8 cellular contexts compared by ENCODE assay signal in the genomic region with DNA sequence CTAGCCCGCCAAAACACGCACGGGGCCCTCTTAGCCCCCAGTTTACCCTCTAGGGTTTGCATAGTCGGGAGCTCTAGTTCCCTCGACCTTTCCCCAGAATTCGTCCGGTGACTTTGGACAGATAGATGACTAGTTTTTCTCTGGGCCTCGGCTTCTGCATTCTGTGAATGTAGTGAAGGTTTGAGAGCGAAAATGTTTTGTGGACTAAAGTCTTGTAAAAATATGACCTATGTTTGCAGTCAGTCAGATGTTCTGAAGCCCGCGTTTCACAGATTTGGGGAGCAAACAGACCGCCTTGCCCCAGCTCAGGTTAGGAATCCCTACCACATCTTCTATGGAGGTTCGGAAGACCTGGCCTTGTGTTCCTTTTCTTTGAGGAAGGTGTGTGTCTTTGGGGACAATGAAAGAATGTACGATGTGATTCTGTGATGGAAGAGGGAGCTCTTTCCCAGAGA. TPM values are rescaled to one million over a fixed set of nuclear protein-coding genes. Genes with fewer than 3 reads are reported as not detected.
DNase-seq lines count a peak whose midpoint lies in the region; ATAC-seq and TF ChIP-seq lines count a peak whose summit lies in the region.

No MANE protein-coding gene starts in this region.

- H3K36me3 ChIP-seq in BJ (ENCODE audit: control insufficient read depth, insufficient read depth, low read length) = no peaks in the 10 kb centered on the region; the same call in 1 of the 2 replicates
- H3K36me3 ChIP-seq in KMS-11 (ENCODE audit: insufficient read depth) = 0 out of 2 replicates have a peak, but pooled peaks cover 2% of the 10 kb centered on the region
- no peaks in the 10 kb centered on the region for H3K36me3 ChIP-seq in colonic mucosa

- H3K9me3 ChIP-seq in colonic mucosa = no peaks in the 10 kb centered on the region

- POLR2A ChIA-PET in BJ (lab: Charles Lee) = interaction anchor here (0.6 kb wide), 1 partner anchor 101 kb away, joined by 4 read pairs; no protein-coding TSS in a partner anchor

- peaks cover 86% of the 10 kb centered on the region for H3K79me2 ChIP-seq in KMS-11 (ENCODE audit: insufficient read depth, low read depth)

- H3K27me3 ChIP-seq in BJ (ENCODE audit: control insufficient read depth, insufficient read depth, low read length) (no peaks in the 10 kb centered on the region), KMS-11 (ENCODE audit: insufficient read depth, low read depth) (no peaks in the 10 kb centered on the region), colonic mucosa (no peaks in the 10 kb centered on the region)

- no peak for ATAC-seq in naive B cell (ENCODE audit: low read depth in 2 of 2)
- no peak for ATAC-seq in HG02852 (IDR thresholded peaks at IDR 0.05; ENCODE audit: unreplicated experiment)
- ATAC-seq in HG02973 (IDR thresholded peaks at IDR 0.05; ENCODE audit: unreplicated experiment) = no peak
- no peak for ATAC-seq in GM19324 (IDR thresholded peaks at IDR 0.05; ENCODE audit: low FRiP score, unreplicated experiment)

- H3K36me3 Mint-ChIP-seq in naive B cell = peaks cover 0 to 4% of the 10 kb centered on the region in 2 donors

- H3K9me3 Mint-ChIP-seq in naive B cell = no peaks in the 10 kb centered on the region

- H2AFZ ChIP-seq in KMS-11 (ENCODE audit: low read depth) = peak overlapping the region; percentile 85

- H3K4me3 ChIP-seq in BJ (ENCODE audit: low read depth, low read length) (peak overlapping the region; percentile 92), KMS-11 (IDR thresholded peaks at IDR 0.05; ENCODE audit: insufficient read depth, low read depth, low read length) (peak overlapping the region; percentile 91), colonic mucosa (peak overlapping the region; percentile 60)

- H4K20me1 ChIP-seq in KMS-11 (ENCODE audit: insufficient read depth) = no peaks in the 10 kb centered on the region

- CTCF ChIA-PET in BJ (lab: Yijun Ruan, JAX) = interaction anchor here (1.1 to 1.5 kb wide), 3 partner anchors 10 to 81 kb away, joined by 3 to 6 read pairs (median 3); no protein-coding TSS in a partner anchor

- no peaks in the 10 kb centered on the region for H3K27me3 Mint-ChIP-seq in naive B cell

- H3K4me1 ChIP-seq in KMS-11 (ENCODE audit: low read depth, poor library complexity, severe bottlenecking) (peaks cover 21% of the 10 kb centered on the region), colonic mucosa (peaks cover 14% of the 10 kb centered on the region)

- H3K4me2 ChIP-seq in KMS-11 = peak overlapping the region; percentile 92

- H3K27ac ChIP-seq in KMS-11 (peak overlapping the region; percentile 78), colonic mucosa (peak overlapping the region; percentile 87)

- H3K27ac Mint-ChIP-seq in naive B cell = peak overlapping the region; percentile 98 to 100 (median 98)

- DNase-seq in BJ (ENCODE audit: low read depth) (no peak), colonic mucosa (peak; percentile 21), naive B cell (no peak), epidermal melanocyte (ENCODE audit: insufficient read length, low spot score) (no peak)

- H3K9ac ChIP-seq in KMS-11 (peak overlapping the region; percentile 96), colonic mucosa (ENCODE audit: low read depth in 2 of 2, low read length in 2 of 2) (peak overlapping the region; percentile 89 to 98)

- H3K4me3 Mint-ChIP-seq in naive B cell = peak overlapping the region; percentile 97 to 100 (median 98)

- TF ChIP-seq CTCF in BJ (IDR thresholded peaks at IDR 0.05; ENCODE audit: insufficient read depth, low read depth, low read length) = no peak
- no peak for TF ChIP-seq CTCF in KMS-11 (conservative IDR thresholded peaks at IDR 0.05; ENCODE audit: low read depth, low read length)
- TF ChIP-seq CTCF in colonic mucosa (IDR thresholded peaks at IDR 0.05) = no peak

- peaks cover 35 to 60% (median 59%) of the 10 kb centered on the region in 3 donors for H3K4me1 Mint-ChIP-seq in naive B cell

- intact Hi-C loops in colonic mucosa (cut with DNase I) = no loop called here

RNA-seq across cellular contexts. Expression of gene UQCRH, which starts 0.4 kb away (rescaled TPM):
- polyA plus RNA-seq in BJ (2011; rRNA removed) (188 and 449 TPM in 2 replicates), naive B cell (ENCODE audit: low read depth in 6 of 6) (100 to 1,000 TPM; 280 to 322 (median 304) TPM)
- polyA minus RNA-seq in BJ (2011; rRNA and poly(A)+ RNA removed) = 33.4 and 47.9 TPM in 2 replicates
- 100 to 1,000 TPM; 451 to 502 TPM for total RNA-seq in colonic mucosa

RNA-seq across cellular contexts. Expression of gene LRRC41, which starts 0.5 kb away (rescaled TPM):
- polyA plus RNA-seq in BJ (2011; rRNA removed) (70.5 and 101 TPM in 2 replicates), naive B cell (ENCODE audit: low read depth in 6 of 6) (10 to 100 TPM; 35.6 to 52.5 (median 46.0) TPM)
- polyA minus RNA-seq in BJ (2011; rRNA and poly(A)+ RNA removed) = 70.2 and 118 TPM in 2 replicates
- total RNA-seq in colonic mucosa = 10 to 100 TPM; 49.3 to 55.8 TPM

RNA-seq across cellular contexts. Expression of gene NSUN4, which starts 36.7 kb away (rescaled TPM):
- polyA plus RNA-seq in BJ (2011; rRNA removed) = 24.0 and 24.2 TPM in 2 replicates
- 27.8 and 37.3 TPM in 2 replicates for polyA minus RNA-seq in BJ (2011; rRNA and poly(A)+ RNA removed)
- 10 to 100 TPM; 18.3 to 19.0 TPM for total RNA-seq in colonic mucosa
- polyA plus RNA-seq in naive B cell (ENCODE audit: low read depth in 6 of 6) = 10 to 100 TPM; 20.4 to 32.2 (median 23.6) TPM

RNA-seq across cellular contexts. Expression of gene RAD54L, which starts 56.3 kb away (rescaled TPM):
- polyA plus RNA-seq in BJ (2011; rRNA removed) = 4.3 and 5.6 TPM in 2 replicates
- polyA minus RNA-seq in BJ (2011; rRNA and poly(A)+ RNA removed) = 5.2 and 7.3 TPM in 2 replicates
- 10 to 100 TPM in 1 of 2 donors, 1 to 10 TPM in 1; 5.9 to 27.5 TPM for total RNA-seq in colonic mucosa
- 1 to 10 TPM in 1 of 6 donors, under 1 TPM in 1, not detected in 4; 0.84 to 1.4 TPM for polyA plus RNA-seq in naive B cell (ENCODE audit: low read depth in 6 of 6)
